20 cellular contexts compared by ENCODE assay signal in genomic region chr13:38753878-38754277, GRCh38.
A peak's percentile ranks its signal among the peaks of the same experiment; 100 is the strongest.
DNase-seq lines count a peak whose midpoint lies in the region; ATAC-seq and TF ChIP-seq lines count a peak whose summit lies in the region.
"Had no signal": no experiment of that assay in that cellular context is flagged by ENCODE, and none has a peak within 500 bp of the region (broad histone marks: within the 10 kb centered on the region; RNA-seq: fewer than 3 reads in every experiment).

No MANE protein-coding gene starts in this region.

- H3K4me1 ChIP-seq in mammary epithelial cell (ENCODE audit: insufficient read depth, low read length) (peaks cover 20% of the 10 kb centered on the region), iPS-20b (ENCODE audit: insufficient read depth, low read length) (peaks cover 16% of the 10 kb centered on the region), Karpas-422 (ENCODE audit: low read length) (no peaks in the 10 kb centered on the region)
- H3K4me1 ChIP-seq: A549, SJSA1 had no signal

- H3K9me3 ChIP-seq in mammary epithelial cell (replicated peaks; ENCODE audit: insufficient read depth, low read length): no peaks in the 10 kb centered on the region
- H3K9me3 ChIP-seq in iPS-20b (ENCODE audit: insufficient read depth, low read depth, low read length): no peaks in the 10 kb centered on the region
- H3K9me3 ChIP-seq in neural cell (ENCODE audit: low read length): no peaks in the 10 kb centered on the region
- H3K9me3 ChIP-seq in Karpas-422 (ENCODE audit: low read length): no peaks in the 10 kb centered on the region
- H3K9me3 ChIP-seq: A549, MG63, SJSA1 had no signal

- BruUV-seq in mammary epithelial cell (replicated peaks; lab: Mats Ljungman, UMichigan): no TSS peak

- in situ Hi-C loops in mammary epithelial cell (cut with MboI; ENCODE audit: low sequenced_read_pairs in 2 of 2): no loop called here

- intact Hi-C loops in mammary epithelial cell (cut with micrococcal nuclease): no loop called here

- H3K27me3 ChIP-seq in H7 (ENCODE audit: control insufficient read depth, insufficient read depth, low read length): no peaks in the 10 kb centered on the region
- no peaks in the 10 kb centered on the region for H3K27me3 ChIP-seq in mammary epithelial cell (ENCODE audit: insufficient read depth, low read length)
- no peaks in the 10 kb centered on the region for H3K27me3 ChIP-seq in iPS-20b (ENCODE audit: insufficient read depth, low read length)
- H3K27me3 ChIP-seq in neural cell (ENCODE audit: insufficient read depth, low read depth, low read length): no peaks in the 10 kb centered on the region
- H3K27me3 ChIP-seq in Karpas-422 (ENCODE audit: low read length): no peaks in the 10 kb centered on the region
- H3K27me3 ChIP-seq: SJSA1 had no signal

- H3K4me2 ChIP-seq in mammary epithelial cell (ENCODE audit: insufficient read depth, low read depth, low read length): peak overlapping the region; percentile 50
- H3K4me2 ChIP-seq in neural cell (ENCODE audit: low read length): no peak overlapping the region
- no peak overlapping the region for H3K4me2 ChIP-seq in Karpas-422 (ENCODE audit: low read depth, low read length, poor library complexity, severe bottlenecking)
- H3K4me2 ChIP-seq: A549 had no signal

- H4K20me1 ChIP-seq in mammary epithelial cell (ENCODE audit: insufficient read depth, low read length): no peaks in the 10 kb centered on the region
- no peaks in the 10 kb centered on the region for H4K20me1 ChIP-seq in neural cell (ENCODE audit: insufficient read depth)
- no peaks in the 10 kb centered on the region for H4K20me1 ChIP-seq in Karpas-422 (ENCODE audit: insufficient read depth, low read depth, low read length)

- no peak for TF ChIP-seq EP300 in neural cell (conservative IDR thresholded peaks at IDR 0.05; ENCODE audit: poor library complexity, severe bottlenecking)

- H3F3A ChIP-seq in neural cell (ENCODE audit: insufficient read depth, low read length, poor library complexity, severe bottlenecking): no peaks in the 10 kb centered on the region

- H3K36me3 ChIP-seq in H7 (replicated peaks; ENCODE audit: control insufficient read depth, insufficient read depth, low read length) (no peaks in the 10 kb centered on the region), mammary epithelial cell (ENCODE audit: insufficient read depth, low read length) (no peaks in the 10 kb centered on the region), iPS-20b (ENCODE audit: insufficient read depth, low read depth, low read length) (no peaks in the 10 kb centered on the region), neural cell (ENCODE audit: insufficient read depth, low read length) (no peaks in the 10 kb centered on the region), Karpas-422 (ENCODE audit: insufficient read depth, low read length) (no peaks in the 10 kb centered on the region)
- H3K36me3 ChIP-seq: MG63, SJSA1 had no signal

- no peak overlapping the region for H3K9ac ChIP-seq in mammary epithelial cell (ENCODE audit: insufficient read depth, low read length)
- H3K9ac ChIP-seq in iPS-20b (ENCODE audit: low read depth, low read length): no peak overlapping the region
- no peak overlapping the region for H3K9ac ChIP-seq in neural cell (ENCODE audit: low read length)
- no peak overlapping the region for H3K9ac ChIP-seq in Karpas-422 (ENCODE audit: low read length)

- CTCF ChIA-PET in mammary epithelial cell (lab: Charles Lee; ENCODE audit: low non-redundant PET): no interaction called here

- DNase-seq in H7 (peak; percentile 7), mammary epithelial cell (peak; percentile 23), Karpas-422 (no peak)
- DNase-seq: DMS79, Kasumi-1, MG63, NCI-H1417 treated with DMSO at 0.1 percent for 48 hours, NCI-H187 treated with DMSO at 0.1 percent for 48 hours, NCI-H226, NCI-H510A treated with DMSO at 0.1 percent for 48 hours, OCI-M1 had no signal

- no peaks in the 10 kb centered on the region for H3K9me2 ChIP-seq in neural cell (ENCODE audit: insufficient read depth, low read length)
- no peaks in the 10 kb centered on the region for H3K9me2 ChIP-seq in Karpas-422 (replicated peaks; ENCODE audit: insufficient read depth, low read length)

- WGBS in mammary epithelial cell (ENCODE audit: low coverage, missing lambda C conversion rate): 0% methylated on average over 2 of the region's 2 CpGs

- H3K79me2 ChIP-seq in mammary epithelial cell (ENCODE audit: insufficient read depth, low read length): no peaks in the 10 kb centered on the region
- no peaks in the 10 kb centered on the region for H3K79me2 ChIP-seq in neural cell (replicated peaks; ENCODE audit: insufficient read depth, low read length)
- H3K79me2 ChIP-seq in Karpas-422 (ENCODE audit: low read length): no peaks in the 10 kb centered on the region

- no peak for ATAC-seq in GM18498 (IDR thresholded peaks at IDR 0.05; ENCODE audit: unreplicated experiment)
- ATAC-seq in GM21423 (IDR thresholded peaks at IDR 0.05; ENCODE audit: unreplicated experiment): no peak
- ATAC-seq in HG03045 (IDR thresholded peaks at IDR 0.05; ENCODE audit: unreplicated experiment): no peak
- ATAC-seq: A549, HCT116, Right ventricle myocardium inferior had no signal

- H2AFZ ChIP-seq in mammary epithelial cell (ENCODE audit: low read depth, low read length) (peak overlapping the region; percentile 77), neural cell (ENCODE audit: low read depth, low read length) (no peak overlapping the region), Karpas-422 (ENCODE audit: low read length) (no peak overlapping the region)

- TF ChIP-seq RAD21 in neural cell (conservative IDR thresholded peaks at IDR 0.05): no peak

- H3K27ac ChIP-seq in mammary epithelial cell (ENCODE audit: insufficient read depth, low read depth, low read length) (peak overlapping the region; percentile 70), iPS-20b (ENCODE audit: low read length) (peak overlapping the region; percentile 60), neural cell (ENCODE audit: low read length) (peak overlapping the region; percentile 32), Karpas-422 (ENCODE audit: low read length) (no peak overlapping the region)
- H3K27ac ChIP-seq: A549, SJSA1 had no signal

- dilution Hi-C loops in mammary epithelial cell (cut with HindIII; ENCODE audit: low sequenced_read_pairs): no loop called here

- TF ChIP-seq CTCF in mammary epithelial cell (conservative IDR thresholded peaks at IDR 0.05 in 1 of 2, IDR thresholded peaks at IDR 0.05 in 1 of 2; ENCODE audit: extremely low read depth in 1 of 2, insufficient read depth in 1 of 2, low read depth in 1 of 2, low read length in 2 of 2): no peak
- no peak for TF ChIP-seq CTCF in neural cell (IDR thresholded peaks at IDR 0.05; ENCODE audit: poor library complexity, severe bottlenecking)

- H3K4me3 ChIP-seq in H7 (ENCODE audit: insufficient read depth, low read depth, low read length) (no peak overlapping the region), mammary epithelial cell (replicated peaks in 1 of 3; ENCODE audit: insufficient read depth in 1 of 3, low read depth in 2 of 3, low read length in 3 of 3) (no peak overlapping the region), iPS-20b (ENCODE audit: low read length) (no peak overlapping the region), neural cell (ENCODE audit: low read length) (no peak overlapping the region), Karpas-422 (ENCODE audit: low read length) (no peak overlapping the region)
- H3K4me3 ChIP-seq: A549, MG63, SJSA1 had no signal

TF ChIP-seq in neural cell, 6 proteins besides CTCF, POLR2A, EP300 and RAD21:
- TF ChIP-seq REST (IDR thresholded peaks at IDR 0.05; ENCODE audit: borderline replicate concordance): peak; percentile 17
- no peak for TF ChIP-seq TAF1 (IDR thresholded peaks at IDR 0.05; ENCODE audit: low read depth)
